In genomic region chr12:57750561-57751431, GRCh38 we compare ENCODE assay signal across 9 cellular contexts. TPM values are rescaled to one million over a fixed set of nuclear protein-coding genes. Genes with fewer than 3 reads are reported as not detected.
DNase-seq lines count a peak whose midpoint lies in the region; ATAC-seq and TF ChIP-seq lines count a peak whose summit lies in the region.
"Had no signal": no experiment of that assay in that cellular context is flagged by ENCODE, and none has a peak within 500 bp of the region (broad histone marks: within the 10 kb centered on the region; RNA-seq: fewer than 3 reads in every experiment).

No MANE protein-coding gene starts in this region.

- peak overlapping the region in 4 of 5 donors; percentile 86 to 91 (median 90) for H3K27ac ChIP-seq in stomach

- H3K27ac Mint-ChIP-seq in T-helper 2 cell treated with Interferon-gamma antibody and Interleukin-4, amounts not matched to agents 5 μg/mL and 100 μg/mL, for 36 hours, result peak overlapping the region; percentile 89
- peak overlapping the region; percentile 92 for H3K27ac Mint-ChIP-seq in activated T-helper 2 cell treated with anti-CD3 and anti-CD28 coated beads, Interferon-gamma antibody, Interleukin-2, Interleukin-4, amounts not matched to agents 10 μg/mL and 5 μg/mL and 100 μg/mL, durations not matched to agents 14 hours and 24 hours and 36 hours

- ATAC-seq in HG02970 (IDR thresholded peaks at IDR 0.05; ENCODE audit: low FRiP score, unreplicated experiment), result no peak

- peak overlapping the region; percentile 98 for H3K4me3 ChIP-seq in iPS-18c (ENCODE audit: insufficient read depth, low read depth, low read length)
- peak overlapping the region; percentile 61 to 81 (median 72) for H3K4me3 ChIP-seq in stomach

- no peaks in the 10 kb centered on the region for H3K27me3 ChIP-seq in stomach

- H3K4me3 Mint-ChIP-seq in T-helper 2 cell treated with Interferon-gamma antibody and Interleukin-4, amounts not matched to agents 5 μg/mL and 100 μg/mL, for 36 hours, result peak overlapping the region; percentile 96
- peak overlapping the region; percentile 94 for H3K4me3 Mint-ChIP-seq in activated T-helper 2 cell treated with anti-CD3 and anti-CD28 coated beads, Interferon-gamma antibody, Interleukin-2, Interleukin-4, amounts not matched to agents 10 μg/mL and 5 μg/mL and 100 μg/mL, durations not matched to agents 14 hours and 24 hours and 36 hours (ENCODE audit: low read depth)

- H3K36me3 Mint-ChIP-seq in T-helper 2 cell treated with Interferon-gamma antibody and Interleukin-4, amounts not matched to agents 5 μg/mL and 100 μg/mL, for 36 hours (ENCODE audit: low read depth), result peaks cover 45% of the 10 kb centered on the region
- peaks cover 58% of the 10 kb centered on the region for H3K36me3 Mint-ChIP-seq in activated T-helper 2 cell treated with anti-CD3 and anti-CD28 coated beads, Interferon-gamma antibody, Interleukin-2, Interleukin-4, amounts not matched to agents 10 μg/mL and 5 μg/mL and 100 μg/mL, durations not matched to agents 14 hours and 24 hours and 36 hours (ENCODE audit: low read depth)

- H3K9me3 Mint-ChIP-seq in T-helper 2 cell treated with Interferon-gamma antibody and Interleukin-4, amounts not matched to agents 5 μg/mL and 100 μg/mL, for 36 hours, result no peaks in the 10 kb centered on the region
- no peaks in the 10 kb centered on the region for H3K9me3 Mint-ChIP-seq in activated T-helper 2 cell treated with anti-CD3 and anti-CD28 coated beads, Interferon-gamma antibody, Interleukin-2, Interleukin-4, amounts not matched to agents 10 μg/mL and 5 μg/mL and 100 μg/mL, durations not matched to agents 14 hours and 24 hours and 36 hours

- intact Hi-C loops in activated T-helper 2 cell treated with anti-CD3 and anti-CD28 coated beads, Interferon-gamma antibody, Interleukin-2, Interleukin-4, amounts not matched to agents 10 μg/mL and 5 μg/mL and 100 μg/mL, durations not matched to agents 14 hours and 24 hours and 36 hours (cut with micrococcal nuclease), result no loop called here
- intact Hi-C loops in stomach (cut with DNase I; ENCODE audit: low total_unique reads), result no loop called here

- no peak for TF ChIP-seq POLR2A in stomach (IDR thresholded peaks at IDR 0.05)

- peaks cover 17 to 48% (median 40%) of the 10 kb centered on the region in 4 donors for H3K4me1 ChIP-seq in stomach

- WGBS in stomach, 5 donors, result 81 to 91% (median 88%) methylated on average over 15 of the region's 15 CpGs

- peaks cover 45% of the 10 kb centered on the region for H3K4me1 Mint-ChIP-seq in T-helper 2 cell treated with Interferon-gamma antibody and Interleukin-4, amounts not matched to agents 5 μg/mL and 100 μg/mL, for 36 hours (ENCODE audit: low read depth)
- H3K4me1 Mint-ChIP-seq in activated T-helper 2 cell treated with anti-CD3 and anti-CD28 coated beads, Interferon-gamma antibody, Interleukin-2, Interleukin-4, amounts not matched to agents 10 μg/mL and 5 μg/mL and 100 μg/mL, durations not matched to agents 14 hours and 24 hours and 36 hours (ENCODE audit: low read depth), result peaks cover 47% of the 10 kb centered on the region

- H3K9me3 ChIP-seq in iPS-18c (ENCODE audit: control insufficient read depth, insufficient read depth, low read length), result no peaks in the 10 kb centered on the region
- H3K9me3 ChIP-seq in stomach, result no peaks in the 10 kb centered on the region

- DNase-seq in T-helper 2 cell treated with Interferon-gamma antibody and Interleukin-4, amounts not matched to agents 5 μg/mL and 100 μg/mL, for 36 hours (ENCODE audit: low spot score), result no peak
- DNase-seq in T-helper 2 cell, result no peak
- DNase-seq in activated T-helper 2 cell treated with anti-CD3 and anti-CD28 coated beads, Interferon-gamma antibody, Interleukin-2, Interleukin-4, amounts not matched to agents 10 μg/mL and 5 μg/mL and 100 μg/mL, durations not matched to agents 14 hours and 24 hours and 36 hours (ENCODE audit: low spot score), result no peak
- DNase-seq in stomach, result no peak
- DNase-seq in NCI-H82 treated with DMSO at 0.1 percent for 48 hours (lab: John Stamatoyannopoulos, UW; ENCODE audit: unreplicated experiment), result no peak
- no peak for DNase-seq in AG08395 (ENCODE audit: low spot score)
- DNase-seq: activated CD8-positive, alpha-beta memory T cell treated with anti-CD3 and anti-CD28 coated beads, Interleukin-2, amount 50 U/mL, for 48 hours had no signal

- TF ChIP-seq EP300 in stomach (IDR thresholded peaks at IDR 0.05), result no peak

- H3K36me3 ChIP-seq in stomach, result peaks cover 25 to 49% (median 46%) of the 10 kb centered on the region in 4 donors

- no peak for TF ChIP-seq CTCF in stomach (IDR thresholded peaks at IDR 0.05)

- H3K27me3 Mint-ChIP-seq in T-helper 2 cell treated with Interferon-gamma antibody and Interleukin-4, amounts not matched to agents 5 μg/mL and 100 μg/mL, for 36 hours (ENCODE audit: low read depth), result peaks cover 3% of the 10 kb centered on the region
- H3K27me3 Mint-ChIP-seq in activated T-helper 2 cell treated with anti-CD3 and anti-CD28 coated beads, Interferon-gamma antibody, Interleukin-2, Interleukin-4, amounts not matched to agents 10 μg/mL and 5 μg/mL and 100 μg/mL, durations not matched to agents 14 hours and 24 hours and 36 hours (ENCODE audit: low read depth), result no peaks in the 10 kb centered on the region

RNA-seq across cellular contexts. Expression of gene CDK4, which starts 1.3 kb away (rescaled TPM):
- total RNA-seq in activated T-helper 2 cell treated with anti-CD3 and anti-CD28 coated beads, Interferon-gamma antibody, Interleukin-2, Interleukin-4, amounts not matched to agents 10 μg/mL and 5 μg/mL and 100 μg/mL, durations not matched to agents 14 hours and 24 hours and 36 hours, result 180 and 201 TPM in 2 replicates
- total RNA-seq in stomach, result 100 to 1,000 TPM in 2 of 5 donors, 10 to 100 TPM in 3; 26.3 to 113 (median 39.1) TPM
- polyA plus RNA-seq in stomach, result 10 to 100 TPM; 43.7 to 70.7 (median 57.3) TPM

RNA-seq across cellular contexts. Expression of gene MARCHF9, which starts 4.1 kb away (rescaled TPM):
- 24.7 and 26.2 TPM in 2 replicates for total RNA-seq in activated T-helper 2 cell treated with anti-CD3 and anti-CD28 coated beads, Interferon-gamma antibody, Interleukin-2, Interleukin-4, amounts not matched to agents 10 μg/mL and 5 μg/mL and 100 μg/mL, durations not matched to agents 14 hours and 24 hours and 36 hours
- total RNA-seq in stomach, result 10 to 100 TPM in 1 of 5 donors, 1 to 10 TPM in 4; 1.0 to 14.7 (median 8.7) TPM
- polyA plus RNA-seq in stomach, result 10 to 100 TPM in 2 of 3 donors, 1 to 10 TPM in 1; 7.0 to 16.0 (median 14.7) TPM

RNA-seq across cellular contexts. Expression of gene TSPAN31, which starts 6.0 kb away (rescaled TPM):
- total RNA-seq in activated T-helper 2 cell treated with anti-CD3 and anti-CD28 coated beads, Interferon-gamma antibody, Interleukin-2, Interleukin-4, amounts not matched to agents 10 μg/mL and 5 μg/mL and 100 μg/mL, durations not matched to agents 14 hours and 24 hours and 36 hours, result 23.9 and 27.0 TPM in 2 replicates
- total RNA-seq in stomach, result 10 to 100 TPM; 10.1 to 46.8 (median 20.4) TPM
- 10 to 100 TPM; 14.7 to 27.5 (median 18.4) TPM for polyA plus RNA-seq in stomach

RNA-seq across cellular contexts. Expression of gene AGAP2, which starts 12.3 kb away (rescaled TPM):
- 28.9 and 29.0 TPM in 2 replicates for total RNA-seq in activated T-helper 2 cell treated with anti-CD3 and anti-CD28 coated beads, Interferon-gamma antibody, Interleukin-2, Interleukin-4, amounts not matched to agents 10 μg/mL and 5 μg/mL and 100 μg/mL, durations not matched to agents 14 hours and 24 hours and 36 hours
- total RNA-seq in stomach, result 1 to 10 TPM in 2 of 5 donors, under 1 TPM in 2, not detected in 1; under 0.01 to 5.7 (median 1.5) TPM
- polyA plus RNA-seq in stomach, result under 1 TPM; 0.53 to 0.68 (median 0.61) TPM

RNA-seq across cellular contexts. Expression of gene CYP27B1, which starts 16.1 kb away (rescaled TPM):
- total RNA-seq in activated T-helper 2 cell treated with anti-CD3 and anti-CD28 coated beads, Interferon-gamma antibody, Interleukin-2, Interleukin-4, amounts not matched to agents 10 μg/mL and 5 μg/mL and 100 μg/mL, durations not matched to agents 14 hours and 24 hours and 36 hours, result 11.3 and 13.0 TPM in 2 replicates
- 1 to 10 TPM in 4 of 5 donors, not detected in 1; 1.0 to 3.1 (median 1.8) TPM for total RNA-seq in stomach
- 1 to 10 TPM in 1 of 3 donors, under 1 TPM in 2; 0.56 to 1.4 (median 0.73) TPM for polyA plus RNA-seq in stomach
